Comparison of ENCODE assay signal across 8 cellular contexts in the genomic region with DNA sequence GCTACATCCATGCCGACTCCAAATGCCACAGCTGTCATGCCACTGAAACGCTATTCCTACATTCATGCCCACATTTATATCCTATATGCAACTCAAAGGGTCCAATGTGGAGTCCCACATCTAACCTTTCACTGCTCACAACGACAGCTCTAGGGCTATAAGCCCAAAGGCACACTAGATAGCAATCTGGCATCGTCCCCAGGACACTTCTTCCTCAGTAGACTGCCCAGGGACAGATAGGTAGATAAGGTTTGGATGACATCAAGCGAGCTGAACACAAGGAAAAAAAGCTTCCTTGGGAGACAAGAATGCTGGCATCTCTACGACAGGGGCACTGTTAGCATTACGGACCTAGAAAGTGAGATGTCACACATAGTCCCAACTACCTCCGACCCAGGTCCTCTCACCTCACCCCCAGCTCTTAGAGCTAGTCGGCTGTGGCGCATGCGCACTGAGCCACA. TPM values are rescaled to one million over a fixed set of nuclear protein-coding genes. Genes with fewer than 3 reads are reported as not detected.
A peak's percentile ranks its signal among the peaks of the same experiment; 100 is the strongest.
DNase-seq lines count a peak whose midpoint lies in the region; ATAC-seq, FAIRE-seq and TF ChIP-seq lines count a peak whose summit lies in the region.

No MANE protein-coding gene starts in this region.

- H3K4me2 ChIP-seq in keratinocyte (ENCODE audit: control insufficient read depth, extremely low read depth, insufficient read depth, low read depth, low read length) = peak overlapping the region; percentile 84

- no peak for TF ChIP-seq CTCF in astrocyte of the cerebellum (IDR thresholded peaks at IDR 0.05; ENCODE audit: low read depth, low read length, missing control alignments)
- no peak for TF ChIP-seq CTCF in keratinocyte (optimal IDR thresholded peaks at IDR 0.05 in 1 of 3, IDR thresholded peaks at IDR 0.05 in 1 of 3, conservative IDR thresholded peaks at IDR 0.05 in 1 of 3; ENCODE audit: extremely low read depth in 1 of 3, insufficient read depth in 2 of 3, low read length in 3 of 3)

- H3K4me3 ChIP-seq in astrocyte of the cerebellum (ENCODE audit: low read depth, low read length) (peak overlapping the region; percentile 49), keratinocyte (ENCODE audit: control insufficient read depth in 2 of 3, extremely low read depth in 1 of 3, insufficient read depth in 2 of 3, low read depth in 1 of 3, low read length in 3 of 3) (peak overlapping the region; percentile 27 to 68 (median 59)), stomach smooth muscle (ENCODE audit: low read length in 2 of 2) (peak overlapping the region; percentile 68 to 80)

- H2AFZ ChIP-seq in keratinocyte (ENCODE audit: control insufficient read depth, low read length) = peak overlapping the region; percentile 76

- peak; percentile 20 for ATAC-seq in GM18511 (IDR thresholded peaks at IDR 0.05; ENCODE audit: unreplicated experiment)

- peaks cover 2% of the 10 kb centered on the region for H3K36me3 Mint-ChIP-seq in IgD-negative memory B cell

- H3K27me3 Mint-ChIP-seq in IgD-negative memory B cell = peaks cover 8% of the 10 kb centered on the region

- H3K27me3 ChIP-seq in keratinocyte (ENCODE audit: control insufficient read depth, extremely low read depth, insufficient read depth, low read length) (peaks cover 7% of the 10 kb centered on the region), stomach smooth muscle (ENCODE audit: control insufficient read depth in 1 of 2, insufficient read depth in 2 of 2, low read length in 2 of 2) (peaks cover 0 to 18% of the 10 kb centered on the region in 2 donors)

- FAIRE-seq in keratinocyte (lab: Jason Lieb, UNC) = no peak

- no peaks in the 10 kb centered on the region for H3K9me3 Mint-ChIP-seq in IgD-negative memory B cell

- H3K27ac Mint-ChIP-seq in IgD-negative memory B cell = no peak overlapping the region

- no peaks in the 10 kb centered on the region for H3K9me3 ChIP-seq in keratinocyte (ENCODE audit: control insufficient read depth, low read depth, low read length)
- H3K9me3 ChIP-seq in stomach smooth muscle (ENCODE audit: control insufficient read depth in 2 of 2, low read length in 2 of 2) = no peaks in the 10 kb centered on the region

- no peaks in the 10 kb centered on the region for H3K4me1 ChIP-seq in keratinocyte (ENCODE audit: control insufficient read depth, extremely low read depth, insufficient read depth, low read length)
- peaks cover 9% of the 10 kb centered on the region for H3K4me1 ChIP-seq in stomach smooth muscle (ENCODE audit: control insufficient read depth, insufficient read depth, low read length)

- H3K9ac ChIP-seq in keratinocyte (ENCODE audit: control insufficient read depth, extremely low read depth, insufficient read depth, low read length) (peak overlapping the region; percentile 20), stomach smooth muscle (ENCODE audit: low read length in 2 of 2) (peak overlapping the region; percentile 65 to 73)

- no peaks in the 10 kb centered on the region for H3K79me2 ChIP-seq in keratinocyte (ENCODE audit: control insufficient read depth, insufficient read depth, low read length)

- peaks cover 0 to 3% (median 2%) of the 10 kb centered on the region in 3 donors for H3K4me1 Mint-ChIP-seq in IgD-negative memory B cell

- DNase-seq in AML-193 (lab: John Stamatoyannopoulos, UW) = peak; percentile 20 to 30
- no peak for DNase-seq in astrocyte of the cerebellum (ENCODE audit: low read depth)
- no peak for DNase-seq in keratinocyte (ENCODE audit: low read depth, low spot score)
- no peak for DNase-seq in DMS114 treated with DMSO at 0.1 percent for 48 hours (lab: John Stamatoyannopoulos, UW; ENCODE audit: unreplicated experiment)
- no peak for DNase-seq in NCI-H345 treated with DMSO at 0.1 percent for 48 hours (lab: John Stamatoyannopoulos, UW; ENCODE audit: unreplicated experiment)

- dilution Hi-C loops in keratinocyte (cut with MboI; ENCODE audit: extremely low pct_ligation_motif_present, low sequenced_read_pairs) = no loop called here

- H3K36me3 ChIP-seq in keratinocyte (ENCODE audit: control insufficient read depth in 2 of 2, extremely low read depth in 1 of 2, insufficient read depth in 2 of 2, low read length in 2 of 2) (no peaks in the 10 kb centered on the region), stomach smooth muscle (ENCODE audit: control insufficient read depth in 2 of 2, insufficient read depth in 2 of 2, low read length in 2 of 2) (no peaks in the 10 kb centered on the region)

- in situ Hi-C loops in astrocyte of the cerebellum (cut with HindIII; ENCODE audit: low sequenced_read_pairs) = no loop called here

- H3K4me3 Mint-ChIP-seq in IgD-negative memory B cell = peak overlapping the region; percentile 77 to 90 (median 80)

- no peaks in the 10 kb centered on the region for H4K20me1 ChIP-seq in keratinocyte (ENCODE audit: control insufficient read depth, extremely low read depth, insufficient read depth, low read length)

- H3K9me1 ChIP-seq in keratinocyte (ENCODE audit: control insufficient read depth, extremely low read depth, insufficient read depth, low read length) = no peaks in the 10 kb centered on the region

- no peak overlapping the region for H3K27ac ChIP-seq in keratinocyte (ENCODE audit: control insufficient read depth, insufficient read depth, low read length)
- peak overlapping the region; percentile 67 for H3K27ac ChIP-seq in stomach smooth muscle (ENCODE audit: low read length)

RNA-seq across cellular contexts. Expression of a gene that starts 0.7 kb away (rescaled TPM):
- polyA plus RNA-seq in IgD-negative memory B cell = 0.39 TPM
- 0.23 to 0.28 TPM (median 0.24 TPM) in 3 replicates for polyA plus RNA-seq in keratinocyte
- not detected for polyA plus RNA-seq in keratinocyte (2011; ENCODE audit: low read depth)
- polyA plus RNA-seq in keratinocyte (2011; cell fraction: cytosol; rRNA removed) = 0.16 and 0.17 TPM in 2 replicates
- 0.23 and 0.36 TPM in 2 replicates for polyA plus RNA-seq in keratinocyte (2011; cell fraction: nucleus; rRNA removed)
- polyA plus RNA-seq in keratinocyte (2012; ENCODE audit: low replicate concordance) = 0.07 and 0.25 TPM in 2 replicates
- 0.13 to 0.26 TPM in 2 of 3 replicates, not detected in the other for polyA minus RNA-seq in keratinocyte
- polyA minus RNA-seq in keratinocyte (2011; cell fraction: cytosol; rRNA and poly(A)+ RNA removed) = not detected
- polyA minus RNA-seq in keratinocyte (2011; cell fraction: nucleus; rRNA and poly(A)+ RNA removed) = 0.11 and 0.54 TPM in 2 replicates

RNA-seq across cellular contexts. Expression of a gene that starts 54.7 kb away (rescaled TPM):
- polyA plus RNA-seq in IgD-negative memory B cell (not detected), keratinocyte (not detected in 3 replicates)
- polyA plus RNA-seq in keratinocyte (2011; ENCODE audit: low read depth) = not detected
- polyA plus RNA-seq in keratinocyte (2011; cell fraction: cytosol; rRNA removed) = 0.06 TPM in 1 of 2 replicates, not detected in the other
- polyA plus RNA-seq in keratinocyte (2011; cell fraction: nucleus; rRNA removed) = 0.11 TPM in 1 of 2 replicates, not detected in the other
- not detected in 2 replicates for polyA plus RNA-seq in keratinocyte (2012; ENCODE audit: low replicate concordance)
- not detected in 3 replicates for polyA minus RNA-seq in keratinocyte
- polyA minus RNA-seq in keratinocyte (2011; cell fraction: cytosol; rRNA and poly(A)+ RNA removed) = not detected
- not detected in 2 replicates for polyA minus RNA-seq in keratinocyte (2011; cell fraction: nucleus; rRNA and poly(A)+ RNA removed)

Comparison
In these comparisons a context has a peak if more than half of its experiments do, and no peak if none do; other contexts are left out.
1. DNase-seq: peak in AML-193 (2 of 2); none in astrocyte of the cerebellum (single experiment), keratinocyte (single experiment), DMS114 treated with DMSO at 0.1 percent for 48 hours (single experiment) and NCI-H345 treated with DMSO at 0.1 percent for 48 hours (single experiment).
2. Peak in every context shown above with its lines, with median percentiles within 50 percentile points of each other: H3K4me3 ChIP-seq.